ENCODE assay signal across 8 cellular contexts in genomic region chr6:4357660-4358152, GRCh38.
DNase-seq lines count a peak whose midpoint lies in the region; ATAC-seq, FAIRE-seq and TF ChIP-seq lines count a peak whose summit lies in the region.
"Not testable (repeated sequence)": the region's sequence is repeated elsewhere in the genome, so short reads cannot be mapped to it uniquely, and the experiment has no call there.

No MANE protein-coding gene starts in this region.

- peak overlapping the region; percentile 62; the same call in 1 of the 2 replicates for H2BK5ac ChIP-seq in H1 (ENCODE audit: low read depth, low read length)

- H3K4me3 ChIP-seq in A549; H1 (ENCODE audit: extremely low read depth in 1 of 4, insufficient read depth in 2 of 4, low read depth in 3 of 4, low read length in 4 of 4); left lung; transverse colon: not testable (repeated sequence)

- H3K18ac ChIP-seq in H1 (ENCODE audit: extremely low read depth, low read length): not testable (repeated sequence)

- not testable (repeated sequence) for TF ChIP-seq CTCF in A549 (IDR thresholded peaks at IDR 0.05); H1 (IDR thresholded peaks at IDR 0.05; ENCODE audit: control extremely low read depth in 1 of 3, insufficient read depth in 1 of 3, low read depth in 1 of 3, low read length in 3 of 3); foreskin keratinocyte (conservative IDR thresholded peaks at IDR 0.05); left lung (IDR thresholded peaks at IDR 0.05); osteocyte (IDR thresholded peaks at IDR 0.05); transverse colon (IDR thresholded peaks at IDR 0.05)

- not testable (repeated sequence) for H2BK15ac ChIP-seq in H1 (ENCODE audit: low read length)

- FAIRE-seq in A549 (lab: Jason Lieb, UNC); H1 (lab: Jason Lieb, UNC): not testable (repeated sequence)

- H3K9me3 Mint-ChIP-seq in osteocyte (ENCODE audit: unreplicated experiment): not testable (repeated sequence)

- not testable (repeated sequence) for H3K79me1 ChIP-seq in H1 (ENCODE audit: low read depth, low read length)

- H3K56ac ChIP-seq in H1 (replicated peaks; ENCODE audit: insufficient read length, low read depth, low read length): not testable (repeated sequence)

- 92% methylated on average over 2 of the region's 3 CpGs for WGBS in A549 (ENCODE audit: missing lambda C conversion rate)
- 82% methylated on average over 2 of the region's 3 CpGs; no CpG with 5 or more reads in 1 of the 2 experiments for WGBS in H1 (ENCODE audit: extremely low coverage in 1 of 2, insufficient coverage in 1 of 2, insufficient read length in 1 of 2, insufficient replicate concordance in 2 of 2, low coverage in 1 of 2, low lambda C conversion rate in 2 of 2, missing lambda C conversion rate in 1 of 2), 2 experiments
- WGBS in transverse colon (ENCODE audit: low coverage in 1 of 2), 2 donors: 82% methylated on average over 3 of the region's 3 CpGs; no CpG with 5 or more reads in 1 of the 2 donors

- H3K36me3 ChIP-seq in H1 (ENCODE audit: control insufficient read depth in 2 of 4, insufficient read depth in 4 of 4, low read length in 3 of 4); left lung; transverse colon: not testable (repeated sequence)

- H3K9me3 ChIP-seq in A549; H1 (ENCODE audit: insufficient read depth in 2 of 2, low read depth in 1 of 2, low read length in 1 of 2); left lung; transverse colon: not testable (repeated sequence)

- not testable (repeated sequence) for H2AFZ ChIP-seq in H1 (ENCODE audit: low read length)

- H3K27ac Mint-ChIP-seq in osteocyte (ENCODE audit: unreplicated experiment): peak overlapping the region; percentile 65

- ATAC-seq in A549: not testable (repeated sequence)
- ATAC-seq in foreskin keratinocyte (peak; percentile 37), left lung (peak; percentile 21)

- H4K8ac ChIP-seq in H1 (ENCODE audit: extremely low read depth, insufficient read depth, low read length): not testable (repeated sequence)

- H3K27ac ChIP-seq in A549: peak overlapping the region; percentile 89 to 93
- H3K27ac ChIP-seq in H1 (ENCODE audit: low read depth, low read length); left lung: not testable (repeated sequence)
- peak overlapping the region; percentile 91 for H3K27ac ChIP-seq in foreskin keratinocyte
- H3K27ac ChIP-seq in transverse colon: peak overlapping the region in 3 of 4 donors; percentile 9 to 53 (median 32)

- H3K4me2 ChIP-seq in A549; H1 (ENCODE audit: insufficient read depth in 1 of 2, low read depth in 2 of 2, low read length in 2 of 2): not testable (repeated sequence)

- intact Hi-C loops in left lung (cut with DNase I); transverse colon (cut with DNase I; ENCODE audit: low total_unique reads): not testable (repeated sequence)

- CTCF ChIA-PET in A549 (lab: Yijun Ruan, JAX); H1 (lab: Charles Lee; ENCODE audit: partially characterized antibody): not testable (repeated sequence)

- not testable (repeated sequence) for H4K20me1 ChIP-seq in H1 (replicated peaks in 1 of 2; ENCODE audit: control insufficient read depth in 1 of 2, insufficient read depth in 2 of 2, low read length in 2 of 2)

- H3K4me1 ChIP-seq in A549 (peaks cover 42% of the 10 kb centered on the region), foreskin keratinocyte (peaks cover 18% of the 10 kb centered on the region), transverse colon (peaks cover 4 to 14% (median 9%) of the 10 kb centered on the region in 4 donors)
- not testable (repeated sequence) for H3K4me1 ChIP-seq in H1 (replicated peaks in 1 of 4; ENCODE audit: control insufficient read depth in 3 of 4, insufficient read depth in 4 of 4, low read length in 3 of 4); left lung

- not testable (repeated sequence) for TF ChIP-seq POLR2A in A549 (IDR thresholded peaks at IDR 0.05; ENCODE audit: low read length); H1 (IDR thresholded peaks at IDR 0.05; ENCODE audit: control extremely low read depth in 1 of 2, low read depth in 2 of 2, low read length in 2 of 2); transverse colon (IDR thresholded peaks at IDR 0.05)

- not testable (repeated sequence) for TF ChIP-seq EP300 in A549 (IDR thresholded peaks at IDR 0.05); H1 (IDR thresholded peaks at IDR 0.05; ENCODE audit: borderline replicate concordance in 1 of 2, low read depth in 2 of 2, low read length in 2 of 2); transverse colon (IDR thresholded peaks at IDR 0.05; ENCODE audit: low read depth)

- H4K91ac ChIP-seq in H1 (replicated peaks; ENCODE audit: insufficient read length, low read length): not testable (repeated sequence)

- peak overlapping the region; percentile 39; the same call in 1 of the 2 replicates for H2BK12ac ChIP-seq in H1 (ENCODE audit: low read depth, low read length)

- peaks cover 28% of the 10 kb centered on the region for H3K4me1 Mint-ChIP-seq in osteocyte (ENCODE audit: unreplicated experiment)

- H3K14ac ChIP-seq in H1 (ENCODE audit: insufficient read length): not testable (repeated sequence)

- not testable (repeated sequence) for H3K4me3 Mint-ChIP-seq in osteocyte (ENCODE audit: unreplicated experiment)

- H3K23me2 ChIP-seq in H1 (ENCODE audit: low read depth, low read length): not testable (repeated sequence)

- not testable (repeated sequence) for H3K27me3 Mint-ChIP-seq in osteocyte (ENCODE audit: unreplicated experiment)

- not testable (repeated sequence) for H2BK120ac ChIP-seq in H1 (replicated peaks; ENCODE audit: low read depth, low read length)

- not testable (repeated sequence) for H3K9ac ChIP-seq in H1 (replicated peaks in 1 of 4; ENCODE audit: extremely low read depth in 1 of 4, low read depth in 3 of 4, low read length in 3 of 4)

- peak overlapping the region; percentile 51; the same call in 1 of the 2 replicates for H2BK20ac ChIP-seq in H1 (ENCODE audit: low read length)

- H3K27me3 ChIP-seq in H1 (replicated peaks in 1 of 4; ENCODE audit: control insufficient read depth in 3 of 4, extremely low read depth in 1 of 4, insufficient read depth in 3 of 4, low read length in 3 of 4); foreskin keratinocyte; left lung; transverse colon: not testable (repeated sequence)

- TF ChIP-seq RAD21 in A549 (conservative IDR thresholded peaks at IDR 0.05 in 1 of 2, IDR thresholded peaks at IDR 0.05 in 1 of 2); H1 (IDR thresholded peaks at IDR 0.05 in 1 of 2, conservative IDR thresholded peaks at IDR 0.05 in 1 of 2; ENCODE audit: low read depth in 2 of 2, low read length in 2 of 2): not testable (repeated sequence)

- not testable (repeated sequence) for H2AK5ac ChIP-seq in H1 (ENCODE audit: low read depth, low read length)

- in situ Hi-C loops in transverse colon (cut with MboI; ENCODE audit: low pct_ligation_motif_present in 1 of 4, low pct_unique_long_range_greater_than_20kb in 1 of 4, low sequenced_read_pairs in 3 of 4): not testable (repeated sequence)

- POLR2A ChIA-PET in A549 (lab: Yijun Ruan, JAX); H1 (lab: Charles Lee; ENCODE audit: partially characterized antibody): not testable (repeated sequence)

- H4K5ac ChIP-seq in H1 (ENCODE audit: insufficient read length, low read depth, low read length): not testable (repeated sequence)

- DNase-seq in A549 (ENCODE audit: low read depth in 1 of 2, low spot score in 1 of 2); H1 (ENCODE audit: low read depth in 1 of 2, low spot score in 2 of 2); left lung; osteocyte (ENCODE audit: extremely low spot score, unreplicated experiment); transverse colon: not testable (repeated sequence)
- DNase-seq in HPDE6-E6E7 (ENCODE audit: extremely low spot score): peak; percentile 53
- DNase-seq in SIG-M5 treated with dmso at 0.1 percent for 504 hours (lab: John Stamatoyannopoulos, UW; ENCODE audit: unreplicated experiment): peak; percentile 12
- peak; percentile 64 to 84 for DNase-seq in foreskin keratinocyte

- not testable (repeated sequence) for H3K36me3 Mint-ChIP-seq in osteocyte (ENCODE audit: unreplicated experiment)

- not testable (repeated sequence) for H3K79me2 ChIP-seq in H1 (ENCODE audit: control insufficient read depth in 1 of 2, insufficient read depth in 2 of 2, low read length in 2 of 2)

- H3K4ac ChIP-seq in H1 (replicated peaks; ENCODE audit: insufficient read length, low read depth, low read length): not testable (repeated sequence)

- not testable (repeated sequence) for H3K23ac ChIP-seq in H1 (ENCODE audit: insufficient read length)
